ENCODE assay signal across 24 cellular contexts in the genomic region with DNA sequence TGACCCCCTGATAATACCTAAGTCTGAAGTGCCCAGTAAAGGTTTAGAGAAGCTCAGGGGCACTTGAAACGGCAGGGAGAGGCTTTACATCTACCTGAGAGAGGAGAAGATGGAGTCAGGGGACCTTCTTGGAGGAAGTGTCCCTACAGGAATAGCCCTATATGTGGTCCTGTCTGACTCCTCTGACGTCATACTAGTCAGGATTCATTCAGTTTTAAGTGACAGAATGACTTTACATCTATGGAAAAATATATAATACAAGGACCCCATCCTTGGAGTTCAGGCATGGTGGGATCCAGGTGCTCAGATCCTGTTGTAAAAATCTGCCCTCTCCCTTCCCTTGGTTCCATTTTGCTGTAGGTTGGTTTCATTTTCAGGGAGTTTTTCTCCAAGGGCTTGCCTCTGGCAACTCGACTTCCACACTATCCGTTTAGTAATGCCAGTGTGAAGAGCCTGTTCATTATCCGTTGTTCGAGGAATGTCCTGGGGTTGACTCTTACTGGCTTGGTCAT.
"Had no signal": no experiment of that assay in that cellular context is flagged by ENCODE, and none has a peak within 500 bp of the region (broad histone marks: within the 10 kb centered on the region; RNA-seq: fewer than 3 reads in every experiment).

No MANE protein-coding gene starts in this region.

- H3K9ac ChIP-seq: neural progenitor cell, parathyroid adenoma had no signal

- H3K4me3 ChIP-seq: neural progenitor cell, ovary, psoas muscle, stomach, thoracic aorta, thyroid gland, tibial nerve, upper lobe of left lung, vagina had no signal

- H3K27me3 ChIP-seq: neural progenitor cell, ovary, thyroid gland, upper lobe of left lung, vagina had no signal

- H3K79me2 ChIP-seq: parathyroid adenoma had no signal

- DNase-seq: naive thymus-derived CD4-positive, alpha-beta T cell; natural killer cell; occipital lobe; ovary; psoas muscle; right cardiac atrium; small intestine; stimulated activated CD4-positive, alpha-beta T cell treated with anti-CD3 and anti-CD28 coated beads, Interleukin-15, amount 100 ng/mL, for 24 hours; stimulated activated CD4-positive, alpha-beta T cell treated with anti-CD3 and anti-CD28 coated beads, Interleukin-2, amount 100 ng/mL, for 24 hours; stimulated activated CD4-positive, alpha-beta T cell treated with anti-CD3 and anti-CD28 coated beads, Interleukin-2, amount 100 ng/mL, for 48 hours; stimulated activated CD4-positive, alpha-beta T cell treated with anti-CD3 and anti-CD28 coated beads, Interleukin-4, amount 100 ng/mL, for 24 hours; stimulated activated naive B cell treated with anti-CD40 and anti-IgM and Interleukin-4, amounts not matched to agents 10 μg/mL and 1 μg/mL and 100 μg/mL, for 72 hours; stimulated activated naive CD4-positive, alpha-beta T cell treated with Interleukin-2 at 50 U/mL for 16 hours; stomach; thyroid gland; trophoblast cell; upper lobe of left lung had no signal

- H3K9me3 ChIP-seq: ovary, psoas muscle, stomach, thoracic aorta, thyroid gland, upper lobe of left lung, vagina had no signal

- H3K27ac ChIP-seq: neural progenitor cell, ovary, parathyroid adenoma, psoas muscle, stomach, thoracic aorta, thyroid gland, tibial nerve, upper lobe of left lung, vagina had no signal

- H2AFZ ChIP-seq: neural progenitor cell, parathyroid adenoma had no signal

- ATAC-seq: naive thymus-derived CD4-positive, alpha-beta T cell; psoas muscle; right cardiac atrium; sciatic nerve; stimulated activated effector memory CD8-positive, alpha-beta T cell treated with anti-CD3 and anti-CD28 coated beads, Interleukin-12 subunit alpha, Interleukin-12 subunit beta, amount 100 ng/mL, for 72 hours; stimulated activated naive B cell treated with anti-CD40 and anti-IgM and Interleukin-4, amounts not matched to agents 10 μg/mL and 1 μg/mL and 100 μg/mL, for 72 hours had no signal

- H3K36me3 ChIP-seq: neural progenitor cell, ovary, stomach, thoracic aorta, thyroid gland, tibial nerve, upper lobe of left lung, vagina had no signal

- H3K4me2 ChIP-seq: neural progenitor cell had no signal

- H3K4me1 ChIP-seq: neural progenitor cell, parathyroid adenoma, psoas muscle, thyroid gland had no signal
